Comparison of ENCODE assay signal across 33 cellular contexts in the genomic region with DNA sequence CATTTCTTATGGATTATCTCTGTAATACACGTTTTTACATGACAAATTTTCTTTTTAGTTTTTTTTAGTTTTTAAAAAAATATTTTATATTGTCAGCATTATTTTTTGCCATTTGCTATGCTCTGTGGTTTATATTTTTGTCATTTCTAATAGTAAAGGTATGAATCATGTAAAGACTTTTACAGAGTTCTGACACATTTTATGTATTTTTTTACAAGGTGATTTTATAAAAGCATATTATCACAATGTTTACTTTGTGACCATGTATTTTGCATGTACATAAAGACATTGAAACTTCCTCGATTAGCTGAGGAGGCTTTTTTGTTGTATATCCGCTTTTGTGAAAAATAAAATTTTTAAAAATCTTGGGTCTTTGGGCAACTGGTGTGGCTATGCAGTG.
"Had no signal": no experiment of that assay in that cellular context is flagged by ENCODE, and none has a peak within 500 bp of the region (broad histone marks: within the 10 kb centered on the region; RNA-seq: fewer than 3 reads in every experiment).

No MANE protein-coding gene starts in this region.

- FAIRE-seq: astrocyte, bronchial epithelial cell, colon had no signal

- H3K4me1 ChIP-seq: adrenal gland, ascending aorta, body of pancreas had no signal

- H3K36me3 ChIP-seq: adrenal gland, ascending aorta, brain microvascular endothelial cell, cardiac muscle cell had no signal

- H3K27me3 ChIP-seq: adrenal gland, ascending aorta, body of pancreas, brain microvascular endothelial cell, cardiac muscle cell had no signal

- H3K4me3 ChIP-seq: adrenal gland, ascending aorta, body of pancreas, cardiac muscle cell had no signal

- H3K9me3 ChIP-seq: adrenal gland had no signal

- ATAC-seq: activated naive CD4-positive, alpha-beta T cell treated with anti-CD3 and anti-CD28 coated beads, Interleukin-2, amount 50 U/mL, for 72 hours; activated naive CD8-positive, alpha-beta T cell treated with anti-CD3 and anti-CD28 coated beads, Interleukin-2, amount 50 U/mL, for 24 hours; activated T-cell treated with anti-CD3 and anti-CD28 coated beads, Interleukin-2, amount 50 U/mL, for 4 hours; activated T-cell treated with anti-CD3 and anti-CD28 coated beads, Interleukin-2, amount 50 U/mL, for 72 hours; activated T-helper 17 cell treated with anti-CD3 and anti-CD28 coated beads, Interleukin-2, amount 50 U/mL, for 72 hours; body of pancreas had no signal

- DNase-seq: activated effector memory CD4-positive, alpha-beta T cell treated with anti-CD3 and anti-CD28 coated beads, Interleukin-2, amount 50 U/mL, for 16 hours; activated effector memory CD4-positive, alpha-beta T cell treated with Interleukin-2 at 50 U/mL for 16 hours; activated gamma-delta T cell; activated gamma-delta T cell treated with Interleukin-2 at 50 U/mL for 16 hours; activated naive CD4-positive, alpha-beta T cell; activated naive CD4-positive, alpha-beta T cell treated with anti-CD3 and anti-CD28 coated beads for 36 hours; activated naive CD4-positive, alpha-beta T cell treated with anti-CD3 and anti-CD28 coated beads, Interleukin-2, amount 10 ng/mL, durations not matched to agents 7 days and 5 days; activated naive CD4-positive, alpha-beta T cell treated with anti-CD3 and anti-CD28 coated beads, Interleukin-2, amount 50 U/mL, for 16 hours; activated naive CD4-positive, alpha-beta T cell treated with Interleukin-2 at 50 U/mL for 16 hours; activated naive CD8-positive, alpha-beta T cell treated with anti-CD3 and anti-CD28 coated beads for 36 hours; activated naive CD8-positive, alpha-beta T cell treated with anti-CD3 and anti-CD28 coated beads, Interleukin-2, amount 10 ng/mL, durations not matched to agents 7 days and 5 days; activated naive CD8-positive, alpha-beta T cell treated with anti-CD3 and anti-CD28 coated beads, Interleukin-2, amount 50 U/mL, for 24 hours; activated T-cell treated with anti-CD3 and anti-CD28 coated beads, Interleukin-2, amount 50 U/mL, for 24 hours; activated T-cell treated with anti-CD3 and anti-CD28 coated beads, Interleukin-2, amount 50 U/mL, for 4 hours; activated T-cell treated with anti-CD3 and anti-CD28 coated beads, Interleukin-2, amount 50 U/mL, for 48 hours; activated T-cell treated with anti-CD3 and anti-CD28 coated beads, Interleukin-2, amount 50 U/mL, for 72 hours; adrenal gland; amniotic stem cell; amygdala; anterior cingulate cortex; aorta; body of pancreas; brain microvascular endothelial cell; caudate nucleus; central memory CD4-positive, alpha-beta T cell; cerebellar nuclear complex had no signal

- H3K27ac ChIP-seq: adrenal gland, ascending aorta, body of pancreas, brain microvascular endothelial cell, cardiac muscle cell had no signal
